1 cellular context compared by ENCODE assay signal in genomic region chr1:192702212-192702993, GRCh38.
TF ChIP-seq lines count a peak whose summit lies in the region.

No MANE protein-coding gene starts in this region.

TF ChIP-seq in HepG2, 621 proteins besides CTCF, POLR2A, EP300 and RAD21 (continued from another document and continues in another):
- TF ChIP-seq, protein P1, sequence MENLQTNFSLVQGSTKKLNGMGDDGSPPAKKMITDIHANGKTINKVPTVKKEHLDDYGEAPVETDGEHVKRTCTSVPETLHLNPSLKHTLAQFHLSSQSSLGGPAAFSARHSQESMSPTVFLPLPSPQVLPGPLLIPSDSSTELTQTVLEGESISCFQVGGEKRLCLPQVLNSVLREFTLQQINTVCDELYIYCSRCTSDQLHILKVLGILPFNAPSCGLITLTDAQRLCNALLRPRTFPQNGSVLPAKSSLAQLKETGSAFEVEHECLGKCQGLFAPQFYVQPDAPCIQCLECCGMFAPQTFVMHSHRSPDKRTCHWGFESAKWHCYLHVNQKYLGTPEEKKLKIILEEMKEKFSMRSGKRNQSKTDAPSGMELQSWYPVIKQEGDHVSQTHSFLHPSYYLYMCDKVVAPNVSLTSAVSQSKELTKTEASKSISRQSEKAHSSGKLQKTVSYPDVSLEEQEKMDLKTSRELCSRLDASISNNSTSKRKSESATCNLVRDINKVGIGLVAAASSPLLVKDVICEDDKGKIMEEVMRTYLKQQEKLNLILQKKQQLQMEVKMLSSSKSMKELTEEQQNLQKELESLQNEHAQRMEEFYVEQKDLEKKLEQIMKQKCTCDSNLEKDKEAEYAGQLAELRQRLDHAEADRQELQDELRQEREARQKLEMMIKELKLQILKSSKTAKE (CRISPR knock-in tag; IDR thresholded peaks at IDR 0.05; ENCODE audit: borderline replicate concordance) = no peak
- TF ChIP-seq SRY (CRISPR knock-in tag; IDR thresholded peaks at IDR 0.05) (no peak), ZNF558 (CRISPR knock-in tag; IDR thresholded peaks at IDR 0.05; ENCODE audit: borderline replicate concordance) (no peak), IKZF4 (CRISPR knock-in tag; IDR thresholded peaks at IDR 0.05; ENCODE audit: borderline replicate concordance, low read depth, not compliant biosample characterization) (no peak), DNMT3B (CRISPR knock-in tag; conservative IDR thresholded peaks at IDR 0.05) (no peak), ZSCAN25 (CRISPR knock-in tag; IDR thresholded peaks at IDR 0.05) (no peak), ZNF672 (CRISPR knock-in tag; IDR thresholded peaks at IDR 0.05) (no peak), ZNF761 (CRISPR knock-in tag; conservative IDR thresholded peaks at IDR 0.05) (no peak), NKX3-1 (CRISPR knock-in tag; IDR thresholded peaks at IDR 0.05) (no peak), HOXD1 (CRISPR knock-in tag; IDR thresholded peaks at IDR 0.05) (no peak), CHD2 (IDR thresholded peaks at IDR 0.05; ENCODE audit: low read depth, low read length) (no peak), ZNF629 (CRISPR knock-in tag; conservative IDR thresholded peaks at IDR 0.05) (no peak), SP5 (CRISPR knock-in tag; IDR thresholded peaks at IDR 0.05; ENCODE audit: borderline replicate concordance, low read depth) (0 out of 2 replicates have a peak, but pooled peaks have one; percentile 28), ZBTB44 (CRISPR knock-in tag; IDR thresholded peaks at IDR 0.05) (no peak), NR2F2 (IDR thresholded peaks at IDR 0.05; ENCODE audit: borderline replicate concordance, low read depth) (0 out of 2 replicates have a peak, but pooled peaks have one; percentile 36), ZNF354B (CRISPR knock-in tag; IDR thresholded peaks at IDR 0.05) (no peak), ZKSCAN5 (CRISPR knock-in tag; IDR thresholded peaks at IDR 0.05) (no peak), ZNF142 (CRISPR knock-in tag; IDR thresholded peaks at IDR 0.05) (no peak), HMGXB3 (CRISPR knock-in tag; IDR thresholded peaks at IDR 0.05; ENCODE audit: borderline replicate concordance) (no peak), SRF (IDR thresholded peaks at IDR 0.05; ENCODE audit: low read depth, low read length) (no peak), ZBTB26 (CRISPR knock-in tag; IDR thresholded peaks at IDR 0.05; ENCODE audit: borderline replicate concordance) (no peak), RXRB (CRISPR knock-in tag; IDR thresholded peaks at IDR 0.05; ENCODE audit: borderline replicate concordance) (peak; percentile 80), ATAD3A (CRISPR knock-in tag; IDR thresholded peaks at IDR 0.05) (no peak), ARID2 (CRISPR knock-in tag; IDR thresholded peaks at IDR 0.05; ENCODE audit: borderline replicate concordance) (no peak), ZNF614 (CRISPR knock-in tag; IDR thresholded peaks at IDR 0.05; ENCODE audit: borderline replicate concordance) (no peak), ZNF12 (CRISPR knock-in tag; IDR thresholded peaks at IDR 0.05) (no peak), ELF3 (CRISPR knock-in tag; IDR thresholded peaks at IDR 0.05) (peak; percentile 78), ZSCAN20 (CRISPR knock-in tag; IDR thresholded peaks at IDR 0.05; ENCODE audit: borderline replicate concordance) (no peak), FOSL1 (CRISPR knock-in tag; IDR thresholded peaks at IDR 0.05; ENCODE audit: borderline replicate concordance) (peak; percentile 66; the same call in 1 of the 2 replicates), NCOA2 (CRISPR knock-in tag; IDR thresholded peaks at IDR 0.05) (peak; percentile 91), ZNF432 (CRISPR knock-in tag; IDR thresholded peaks at IDR 0.05; ENCODE audit: borderline replicate concordance) (no peak), TSC22D2 (CRISPR knock-in tag; IDR thresholded peaks at IDR 0.05; ENCODE audit: borderline replicate concordance) (no peak), ZNF33B (CRISPR knock-in tag; IDR thresholded peaks at IDR 0.05) (no peak), ZNF556 (CRISPR knock-in tag; IDR thresholded peaks at IDR 0.05; ENCODE audit: borderline replicate concordance) (no peak)
- TF ChIP-seq, protein P2, sequence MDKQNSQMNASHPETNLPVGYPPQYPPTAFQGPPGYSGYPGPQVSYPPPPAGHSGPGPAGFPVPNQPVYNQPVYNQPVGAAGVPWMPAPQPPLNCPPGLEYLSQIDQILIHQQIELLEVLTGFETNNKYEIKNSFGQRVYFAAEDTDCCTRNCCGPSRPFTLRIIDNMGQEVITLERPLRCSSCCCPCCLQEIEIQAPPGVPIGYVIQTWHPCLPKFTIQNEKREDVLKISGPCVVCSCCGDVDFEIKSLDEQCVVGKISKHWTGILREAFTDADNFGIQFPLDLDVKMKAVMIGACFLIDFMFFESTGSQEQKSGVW (CRISPR knock-in tag; IDR thresholded peaks at IDR 0.05; ENCODE audit: borderline replicate concordance) = no peak
- TF ChIP-seq, protein P3, sequence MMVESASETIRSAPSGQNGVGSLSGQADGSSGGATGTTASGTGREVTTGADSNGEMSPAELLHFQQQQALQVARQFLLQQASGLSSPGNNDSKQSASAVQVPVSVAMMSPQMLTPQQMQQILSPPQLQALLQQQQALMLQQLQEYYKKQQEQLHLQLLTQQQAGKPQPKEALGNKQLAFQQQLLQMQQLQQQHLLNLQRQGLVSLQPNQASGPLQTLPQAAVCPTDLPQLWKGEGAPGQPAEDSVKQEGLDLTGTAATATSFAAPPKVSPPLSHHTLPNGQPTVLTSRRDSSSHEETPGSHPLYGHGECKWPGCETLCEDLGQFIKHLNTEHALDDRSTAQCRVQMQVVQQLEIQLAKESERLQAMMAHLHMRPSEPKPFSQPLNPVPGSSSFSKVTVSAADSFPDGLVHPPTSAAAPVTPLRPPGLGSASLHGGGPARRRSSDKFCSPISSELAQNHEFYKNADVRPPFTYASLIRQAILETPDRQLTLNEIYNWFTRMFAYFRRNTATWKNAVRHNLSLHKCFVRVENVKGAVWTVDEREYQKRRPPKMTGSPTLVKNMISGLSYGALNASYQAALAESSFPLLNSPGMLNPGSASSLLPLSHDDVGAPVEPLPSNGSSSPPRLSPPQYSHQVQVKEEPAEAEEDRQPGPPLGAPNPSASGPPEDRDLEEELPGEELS (CRISPR knock-in tag; IDR thresholded peaks at IDR 0.05) = peak; percentile 80
- TF ChIP-seq, protein P4, sequence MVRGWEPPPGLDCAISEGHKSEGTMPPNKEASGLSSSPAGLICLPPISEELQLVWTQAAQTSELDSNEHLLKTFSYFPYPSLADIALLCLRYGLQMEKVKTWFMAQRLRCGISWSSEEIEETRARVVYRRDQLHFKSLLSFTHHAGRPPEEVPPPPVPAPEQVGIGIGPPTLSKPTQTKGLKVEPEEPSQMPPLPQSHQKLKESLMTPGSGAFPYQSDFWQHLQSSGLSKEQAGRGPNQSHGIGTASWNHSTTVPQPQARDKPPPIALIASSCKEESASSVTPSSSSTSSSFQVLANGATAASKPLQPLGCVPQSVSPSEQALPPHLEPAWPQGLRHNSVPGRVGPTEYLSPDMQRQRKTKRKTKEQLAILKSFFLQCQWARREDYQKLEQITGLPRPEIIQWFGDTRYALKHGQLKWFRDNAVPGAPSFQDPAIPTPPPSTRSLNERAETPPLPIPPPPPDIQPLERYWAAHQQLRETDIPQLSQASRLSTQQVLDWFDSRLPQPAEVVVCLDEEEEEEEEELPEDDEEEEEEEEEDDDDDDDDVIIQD (CRISPR knock-in tag; IDR thresholded peaks at IDR 0.05; ENCODE audit: low read depth) = peak; percentile 94
- TF ChIP-seq, protein P5, sequence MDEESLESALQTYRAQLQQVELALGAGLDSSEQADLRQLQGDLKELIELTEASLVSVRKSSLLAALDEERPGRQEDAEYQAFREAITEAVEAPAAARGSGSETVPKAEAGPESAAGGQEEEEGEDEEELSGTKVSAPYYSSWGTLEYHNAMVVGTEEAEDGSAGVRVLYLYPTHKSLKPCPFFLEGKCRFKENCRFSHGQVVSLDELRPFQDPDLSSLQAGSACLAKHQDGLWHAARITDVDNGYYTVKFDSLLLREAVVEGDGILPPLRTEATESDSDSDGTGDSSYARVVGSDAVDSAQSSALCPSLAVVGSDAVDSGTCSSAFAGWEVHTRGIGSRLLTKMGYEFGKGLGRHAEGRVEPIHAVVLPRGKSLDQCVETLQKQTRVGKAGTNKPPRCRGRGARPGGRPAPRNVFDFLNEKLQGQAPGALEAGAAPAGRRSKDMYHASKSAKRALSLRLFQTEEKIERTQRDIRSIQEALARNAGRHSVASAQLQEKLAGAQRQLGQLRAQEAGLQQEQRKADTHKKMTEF (CRISPR knock-in tag; IDR thresholded peaks at IDR 0.05) = peak; percentile 85; the same call in 1 of the 2 replicates
- TF ChIP-seq, protein P6, sequence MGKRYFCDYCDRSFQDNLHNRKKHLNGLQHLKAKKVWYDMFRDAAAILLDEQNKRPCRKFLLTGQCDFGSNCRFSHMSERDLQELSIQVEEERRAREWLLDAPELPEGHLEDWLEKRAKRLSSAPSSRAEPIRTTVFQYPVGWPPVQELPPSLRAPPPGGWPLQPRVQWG (CRISPR knock-in tag; IDR thresholded peaks at IDR 0.05; ENCODE audit: borderline replicate concordance, low read depth) = no peak
